In genomic region chr3:14434105-14434504, GRCh38 we compare ENCODE assay signal across 10 cellular contexts.
DNase-seq lines count a peak whose midpoint lies in the region; ATAC-seq lines count a peak whose summit lies in the region.
"Had no signal": no experiment of that assay in that cellular context is flagged by ENCODE, and none has a peak within 500 bp of the region (broad histone marks: within the 10 kb centered on the region; RNA-seq: fewer than 3 reads in every experiment).

No MANE protein-coding gene starts in this region.

- peak overlapping the region; percentile 70 for H3K27ac Mint-ChIP-seq in activated naive CD8-positive, alpha-beta T cell

- H3K4me3 Mint-ChIP-seq in activated naive CD8-positive, alpha-beta T cell: no peak overlapping the region

- no peaks in the 10 kb centered on the region for H3K36me3 Mint-ChIP-seq in activated naive CD8-positive, alpha-beta T cell

- DNase-seq in HCEC 1CT: peak; percentile 45
- peak; percentile 53 for DNase-seq in kidney tubule cell (ENCODE audit: low spot score)
- DNase-seq in DMS153 (lab: John Stamatoyannopoulos, UW): no peak
- DNase-seq in stimulated activated CD4-positive, alpha-beta T cell treated with anti-CD3 and anti-CD28 coated beads, Interleukin-12 subunit alpha, Interleukin-12 subunit beta, amount 100 ng/mL, for 4 hours: no peak
- DNase-seq in NCI-H446 (lab: John Stamatoyannopoulos, UW): no peak
- DNase-seq: effector CD8-positive, alpha-beta T cell had no signal

- H3K4me1 ChIP-seq in ACC112 (ENCODE audit: control insufficient read depth, insufficient read depth, low read length, unreplicated experiment): peaks cover 54% of the 10 kb centered on the region

- H3K27me3 ChIP-seq in ACC112 (ENCODE audit: insufficient read depth, low read length): no peaks in the 10 kb centered on the region

- H2AFZ ChIP-seq in ACC112 (ENCODE audit: low read length, unreplicated experiment): no peak overlapping the region

- H3K9me3 Mint-ChIP-seq in activated naive CD8-positive, alpha-beta T cell (ENCODE audit: low read depth): no peaks in the 10 kb centered on the region

- peaks cover 57% of the 10 kb centered on the region for H3K4me1 Mint-ChIP-seq in activated naive CD8-positive, alpha-beta T cell (ENCODE audit: low read depth)

- H3K4me3 ChIP-seq in ACC112 (ENCODE audit: low read depth, low read length): peak overlapping the region; percentile 20; the same call in 1 of the 2 replicates

- peaks cover 3% of the 10 kb centered on the region for H3K79me2 ChIP-seq in ACC112 (ENCODE audit: control insufficient read depth, insufficient read depth, low read length, unreplicated experiment)

- ATAC-seq in HG03045 (IDR thresholded peaks at IDR 0.05; ENCODE audit: unreplicated experiment): no peak

- H3K27ac ChIP-seq in ACC112 (ENCODE audit: low read depth, low read length): peak overlapping the region; percentile 42

- no peaks in the 10 kb centered on the region for H3K36me3 ChIP-seq in ACC112 (ENCODE audit: insufficient read depth, low read length)

- no peaks in the 10 kb centered on the region for H3K27me3 Mint-ChIP-seq in activated naive CD8-positive, alpha-beta T cell
- H3K27me3 Mint-ChIP-seq: progenitor cell of endocrine pancreas had no signal

Comparison
In these comparisons a context has a peak if more than half of its experiments do, and no peak if none do; other contexts are left out.
1. DNase-seq: peak in HCEC 1CT (single experiment) and kidney tubule cell (single experiment); none in DMS153 (single experiment), stimulated activated CD4-positive, alpha-beta T cell treated with anti-CD3 and anti-CD28 coated beads, Interleukin-12 subunit alpha, Interleukin-12 subunit beta, amount 100 ng/mL, for 4 hours (single experiment) and NCI-H446 (0 of 2).